ENCODE assay signal across 27 cellular contexts in genomic region chr2:239908308-239908707, GRCh38.
"Had no signal": no experiment of that assay in that cellular context is flagged by ENCODE, and none has a peak within 500 bp of the region (broad histone marks: within the 10 kb centered on the region; RNA-seq: fewer than 3 reads in every experiment).

No MANE protein-coding gene starts in this region.

- H3K36me3 Mint-ChIP-seq: mesothelial cell of epicardium had no signal

- H3K4me1 Mint-ChIP-seq: mesothelial cell of epicardium had no signal

- H3K27ac Mint-ChIP-seq: activated T-helper 1 cell treated with anti-CD3 and anti-CD28 coated beads, Interleukin-12 subunit alpha, Interleukin-12 subunit beta, Interleukin-2, Interleukin-4 antibody, amounts not matched to agents 30 ng/mL and 10 ng/mL and 1 ng/mL, durations not matched to agents 14 hours and 24 hours and 36 hours; mesothelial cell of epicardium; T-helper 17 cell; WTC11 had no signal

- ATAC-seq: heart right ventricle; left lung; naive thymus-derived CD4-positive, alpha-beta T cell; right cardiac atrium; stimulated activated naive CD8-positive, alpha-beta T cell treated with anti-CD3 and anti-CD28 coated beads, Interleukin-15, Interleukin-2, amounts not matched to agents 100 U/mL and 50 U/mL, for 24 hours; T-helper 17 cell had no signal

- H3K4me3 ChIP-seq: esophagus squamous epithelium, heart right ventricle, left lung, ovary, testis, uterus had no signal

- H3K4me3 Mint-ChIP-seq: activated T-helper 1 cell treated with anti-CD3 and anti-CD28 coated beads, Interleukin-12 subunit alpha, Interleukin-12 subunit beta, Interleukin-2, Interleukin-4 antibody, amounts not matched to agents 30 ng/mL and 10 ng/mL and 1 ng/mL, durations not matched to agents 14 hours and 24 hours and 36 hours; mesothelial cell of epicardium; naive thymus-derived CD4-positive, alpha-beta T cell; T-helper 17 cell; WTC11 had no signal

- H3K27me3 Mint-ChIP-seq: T-helper 17 cell had no signal

- DNase-seq: activated CD4-positive, alpha-beta T cell treated with anti-CD3 and anti-CD28 coated beads, Interleukin-2, amount 50 U/mL, for 1 hour; activated CD8-positive, alpha-beta memory T cell treated with anti-CD3 and anti-CD28 coated beads, Interleukin-2, amount 50 U/mL, for 4 hours; activated gamma-delta T cell treated with Interleukin-2 at 50 U/mL for 16 hours; activated naive CD4-positive, alpha-beta T cell treated with anti-CD3 and anti-CD28 coated beads, Interleukin-2, amount 50 U/mL, for 16 hours; activated T-cell treated with anti-CD3 and anti-CD28 coated beads, Interleukin-2, amount 50 U/mL, for 1 hour; amniotic stem cell; caudate nucleus; cortex of kidney; effector CD4-positive, alpha-beta T cell; esophagus squamous epithelium; foreskin melanocyte; heart right ventricle; mammary epithelial cell; ovary; right cardiac atrium; stimulated activated CD4-positive, alpha-beta T cell treated with anti-CD3 and anti-CD28 coated beads, Interleukin-15, amount 100 ng/mL, for 24 hours; stimulated activated CD4-positive, alpha-beta T cell treated with anti-CD3 and anti-CD28 coated beads, Interleukin-2, amount 100 ng/mL, for 24 hours; stimulated activated naive CD8-positive, alpha-beta T cell treated with anti-CD3 and anti-CD28 coated beads, Interleukin-15, Interleukin-2, amounts not matched to agents 100 U/mL and 50 U/mL, for 24 hours; T-helper 17 cell; testis; trophoblast cell; uterus had no signal
